ENCODE assay signal across 27 cellular contexts in the genomic region with DNA sequence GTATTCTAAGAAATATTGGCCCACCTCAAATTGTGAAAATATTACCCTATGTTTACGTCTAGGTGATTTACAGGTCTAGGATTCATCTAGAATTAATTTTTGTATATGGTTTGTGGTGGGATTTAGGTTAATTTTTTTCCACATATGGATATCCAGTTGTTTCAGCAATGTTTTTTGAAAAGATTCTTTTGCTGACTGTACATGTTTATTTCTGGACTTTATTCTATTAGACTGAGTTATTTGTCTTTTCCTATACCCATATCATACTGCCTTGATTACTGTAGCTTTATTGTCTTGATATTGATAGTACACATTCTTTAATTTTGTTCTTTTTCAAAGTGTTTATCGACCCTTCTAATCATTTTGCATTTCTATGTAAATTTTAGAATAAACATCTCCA.
"Had no signal": no experiment of that assay in that cellular context is flagged by ENCODE, and none has a peak within 500 bp of the region (broad histone marks: within the 10 kb centered on the region; RNA-seq: fewer than 3 reads in every experiment).

No MANE protein-coding gene starts in this region.

- H3K9me3 ChIP-seq: colonic mucosa, esophagus muscularis mucosa, esophagus squamous epithelium, gastrocnemius medialis, gastroesophageal sphincter had no signal

- H3K4me3 ChIP-seq: colonic mucosa, coronary artery, dorsolateral prefrontal cortex, esophagus muscularis mucosa, esophagus squamous epithelium, gastrocnemius medialis, gastroesophageal sphincter, heart left ventricle, heart right ventricle had no signal

- H3K27ac ChIP-seq: colonic mucosa, coronary artery, dorsolateral prefrontal cortex, epithelial cell of prostate, esophagus muscularis mucosa, esophagus squamous epithelium, foreskin keratinocyte, gastrocnemius medialis, gastroesophageal sphincter, heart left ventricle, heart right ventricle had no signal

- H3K9me3 Mint-ChIP-seq: dendritic cell treated with granulocyte-macrophage colony-stimulating factor and Interleukin-4, amounts not matched to agents 40 ng/mL and 50 ng/mL, for 4 days had no signal

- H3K27me3 ChIP-seq: colonic mucosa, dorsolateral prefrontal cortex, esophagus muscularis mucosa, esophagus squamous epithelium, foreskin keratinocyte, gastrocnemius medialis, gastroesophageal sphincter, heart right ventricle had no signal

- H3K4me3 Mint-ChIP-seq: dendritic cell treated with granulocyte-macrophage colony-stimulating factor and Interleukin-4, amounts not matched to agents 40 ng/mL and 50 ng/mL, for 4 days; effector memory CD8-positive, alpha-beta T cell; endodermal cell had no signal

- H3K4me1 ChIP-seq: colonic mucosa, foreskin keratinocyte, gastrocnemius medialis, heart left ventricle, heart right ventricle had no signal

- H3K27me3 Mint-ChIP-seq: dendritic cell treated with granulocyte-macrophage colony-stimulating factor and Interleukin-4, amounts not matched to agents 40 ng/mL and 50 ng/mL, for 4 days had no signal

- H3K27ac Mint-ChIP-seq: dendritic cell treated with granulocyte-macrophage colony-stimulating factor and Interleukin-4, amounts not matched to agents 40 ng/mL and 50 ng/mL, for 4 days; effector memory CD8-positive, alpha-beta T cell had no signal

- DNase-seq: colonic mucosa; cortex of kidney; dermis blood vessel endothelial cell; dorsolateral prefrontal cortex; effector CD4-positive, alpha-beta T cell; effector CD8-positive, alpha-beta T cell; effector memory CD4-positive, alpha-beta T cell; effector memory CD8-positive, alpha-beta T cell; endodermal cell; erythroblast; esophagus squamous epithelium; foreskin fibroblast; foreskin keratinocyte; foreskin melanocyte; gastrocnemius medialis; glutamatergic neuron; head of caudate nucleus; heart left ventricle; heart right ventricle had no signal

- FAIRE-seq: colon, endothelial cell of umbilical vein had no signal

- ATAC-seq: effector memory CD8-positive, alpha-beta T cell; esophagus mucosa; foreskin keratinocyte; gastrocnemius medialis; gastroesophageal sphincter; heart left ventricle; heart right ventricle had no signal

- H3K36me3 ChIP-seq: colonic mucosa, esophagus muscularis mucosa, esophagus squamous epithelium, gastrocnemius medialis, gastroesophageal sphincter, heart left ventricle, heart right ventricle had no signal
